ENCODE assay signal across 9 cellular contexts in the genomic region with DNA sequence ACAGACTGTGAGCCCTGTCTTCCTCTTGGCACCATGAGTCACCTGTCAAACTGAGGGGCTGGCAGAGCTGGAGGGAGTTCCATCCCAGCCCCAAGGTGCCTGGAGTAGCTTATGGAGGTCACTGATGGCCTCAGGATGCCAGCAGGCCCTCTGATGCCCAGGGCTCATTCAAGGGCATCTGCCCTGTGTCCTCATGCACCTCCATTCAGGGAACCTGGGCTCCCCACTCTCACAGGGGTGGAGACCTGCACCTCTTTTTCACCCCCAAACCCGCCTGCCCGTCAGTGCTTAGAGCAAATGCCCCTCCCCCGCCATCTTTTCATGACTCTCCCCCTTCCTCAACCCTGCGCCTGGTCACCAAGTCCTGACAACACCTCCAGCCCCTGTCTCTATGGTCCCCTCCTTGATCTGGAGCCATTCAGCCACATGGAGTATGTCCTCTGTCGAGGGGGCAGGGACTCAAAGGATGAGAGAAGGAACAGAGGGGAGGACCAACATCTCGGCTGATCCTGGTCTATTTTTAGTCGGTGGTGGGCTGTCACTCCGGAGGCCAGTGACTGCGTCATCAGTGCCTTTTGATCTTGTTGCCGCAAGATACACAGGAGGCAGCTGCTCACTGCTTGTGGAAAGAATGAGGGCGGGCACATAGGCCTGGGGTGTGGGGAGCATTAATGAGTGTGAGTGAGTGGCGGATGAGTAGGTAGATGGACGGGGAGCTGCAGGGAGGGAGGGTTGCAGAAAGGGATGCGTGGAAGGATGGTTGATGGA.
DNase-seq lines count a peak whose midpoint lies in the region; ATAC-seq and TF ChIP-seq lines count a peak whose summit lies in the region.
"Had no signal": no experiment of that assay in that cellular context is flagged by ENCODE, and none has a peak within 500 bp of the region (broad histone marks: within the 10 kb centered on the region; RNA-seq: fewer than 3 reads in every experiment).

No MANE protein-coding gene starts in this region.

- TF ChIP-seq CTCF in DND-41 (IDR thresholded peaks at IDR 0.05; ENCODE audit: borderline replicate concordance, extremely low read depth, low read length, poor library complexity, severe bottlenecking) (no peak), fibroblast of lung (conservative IDR thresholded peaks at IDR 0.05 in 1 of 2, IDR thresholded peaks at IDR 0.05 in 1 of 2; ENCODE audit: low read depth in 1 of 2, low read length in 2 of 2) (no peak), ovary (IDR thresholded peaks at IDR 0.05) (no peak)

- intact Hi-C loops in ovary (cut with DNase I): no loop called here
- intact Hi-C loops in left colon (cut with DNase I, micrococcal nuclease): no loop called here

- ATAC-seq in DND-41 (ENCODE audit: insufficient read depth, low read depth): peak; percentile 80
- no peak for ATAC-seq in left colon
- no peak for ATAC-seq in GM21737 (IDR thresholded peaks at IDR 0.05; ENCODE audit: unreplicated experiment)

- H3K4me3 ChIP-seq in DND-41 (ENCODE audit: low read depth in 1 of 2, low read length in 2 of 2) (no peak overlapping the region), fibroblast of lung (replicated peaks in 1 of 4; ENCODE audit: control extremely low read depth in 1 of 4, insufficient read depth in 1 of 4, low read depth in 3 of 4, low read length in 4 of 4) (no peak overlapping the region), ovary (no peak overlapping the region)

- H3K4me2 ChIP-seq in DND-41 (ENCODE audit: insufficient read depth, low read length) (no peak overlapping the region), fibroblast of lung (ENCODE audit: extremely low read depth, insufficient read depth, low read length) (no peak overlapping the region)

- TF ChIP-seq EP300 in ovary (IDR thresholded peaks at IDR 0.05): no peak

- 73 to 84% (median 74%) methylated on average over 14 of the region's 14 CpGs for WGBS in ovary, 3 donors

- TF ChIP-seq POLR2A in ovary (IDR thresholded peaks at IDR 0.05): no peak

- DNase-seq in DND-41 (peak; percentile 45), NAMALWA (ENCODE audit: low spot score) (peak; percentile 12), fibroblast of lung (ENCODE audit: low read depth in 2 of 2) (peak; percentile 81 to 82), ovary (peak in 1 of 5 donors; percentile 38), left colon (no peak), NOMO-1 (lab: John Stamatoyannopoulos, UW; ENCODE audit: unreplicated experiment in 2 of 2) (no peak)
- DNase-seq: DMS 273 treated with DMSO at 0.1 percent for 48 hours, NCI-H2029 treated with DMSO at 0.1 percent for 48 hours had no signal

- H3K27ac ChIP-seq in DND-41 (ENCODE audit: low read length) (no peak overlapping the region), fibroblast of lung (ENCODE audit: insufficient read depth, low read length) (peak overlapping the region; percentile 20), ovary (peak overlapping the region; percentile 40 to 65)

- peaks cover 12% of the 10 kb centered on the region for H3K9me3 ChIP-seq in DND-41 (ENCODE audit: insufficient read depth, low read length, severe bottlenecking)
- no peaks in the 10 kb centered on the region for H3K9me3 ChIP-seq in fibroblast of lung (ENCODE audit: control insufficient read depth, insufficient read depth, low read depth, low read length)
- no peaks in the 10 kb centered on the region for H3K9me3 ChIP-seq in ovary

- no peaks in the 10 kb centered on the region for H3K36me3 ChIP-seq in DND-41 (ENCODE audit: insufficient read depth, low read length)
- H3K36me3 ChIP-seq in fibroblast of lung (ENCODE audit: control insufficient read depth, insufficient read depth, low read length): no peaks in the 10 kb centered on the region
- no peaks in the 10 kb centered on the region for H3K36me3 ChIP-seq in ovary

- H3K4me1 ChIP-seq in DND-41 (ENCODE audit: insufficient read depth, low read length) (no peaks in the 10 kb centered on the region), fibroblast of lung (ENCODE audit: control insufficient read depth, extremely low read depth, insufficient read depth, low read length) (peaks cover 8% of the 10 kb centered on the region), ovary (ENCODE audit: insufficient read depth) (peaks cover 37% of the 10 kb centered on the region)

- no peak overlapping the region for H3K9ac ChIP-seq in DND-41 (ENCODE audit: low read depth, low read length)
- peak overlapping the region; percentile 16 for H3K9ac ChIP-seq in fibroblast of lung (ENCODE audit: insufficient read depth, low read length)

- H4K20me1 ChIP-seq in DND-41 (ENCODE audit: insufficient read depth, low read length) (no peaks in the 10 kb centered on the region), fibroblast of lung (ENCODE audit: control insufficient read depth, extremely low read depth, insufficient read depth, low read length) (no peaks in the 10 kb centered on the region)

- H3K27me3 ChIP-seq in DND-41 (ENCODE audit: insufficient read depth, low read length, poor library complexity) (no peaks in the 10 kb centered on the region), fibroblast of lung (ENCODE audit: control insufficient read depth, insufficient read depth, low read length) (peaks cover 9% of the 10 kb centered on the region), ovary (no peaks in the 10 kb centered on the region)

- H2AFZ ChIP-seq in DND-41 (ENCODE audit: low read depth, low read length) (no peak overlapping the region), fibroblast of lung (ENCODE audit: low read length) (no peak overlapping the region)

- H3K79me2 ChIP-seq in DND-41 (ENCODE audit: insufficient read depth, low read length) (no peaks in the 10 kb centered on the region), fibroblast of lung (ENCODE audit: control insufficient read depth, insufficient read depth, low read length) (no peaks in the 10 kb centered on the region)

Comparison
In these comparisons a context has a peak if more than half of its experiments do, and no peak if none do; other contexts are left out.
1. DNase-seq: peak in DND-41 (single experiment), NAMALWA (single experiment) and fibroblast of lung (2 of 2); none in left colon (0 of 2) and NOMO-1 (0 of 2).